In genomic region chr5:119458911-119459632, GRCh38 we compare ENCODE assay signal across 25 cellular contexts. TPM values are rescaled to one million over a fixed set of nuclear protein-coding genes. Genes with fewer than 3 reads are reported as not detected.
DNase-seq lines count a peak whose midpoint lies in the region; ATAC-seq and TF ChIP-seq lines count a peak whose summit lies in the region.
"Had no signal": no experiment of that assay in that cellular context is flagged by ENCODE, and none has a peak within 500 bp of the region (broad histone marks: within the 10 kb centered on the region; RNA-seq: fewer than 3 reads in every experiment).

No MANE protein-coding gene starts in this region.

- no peak overlapping the region for H3K4me3 ChIP-seq in GM23338
- 0 out of 2 replicates have a peak overlapping the region, but pooled peaks have one; percentile 21 for H3K4me3 ChIP-seq in HUES64 (ENCODE audit: low read length)
- H3K4me3 ChIP-seq: ascending aorta, lung, SJCRH30, skin epidermis, thoracic aorta had no signal

- DNase-seq in GM23338 (ENCODE audit: low spot score) (peak; percentile 75), WTC11 (ENCODE audit: low spot score) (no peak), iPS-NIHi7 (ENCODE audit: extremely low spot score) (peak; percentile 31), inferior parietal cortex (ENCODE audit: extremely low spot score) (no peak)
- no peak for DNase-seq in activated CD8-positive, alpha-beta memory T cell treated with anti-CD3 and anti-CD28 coated beads, Interleukin-2, amount 50 U/mL, for 4 hours
- DNase-seq: activated CD4-positive, alpha-beta T cell treated with anti-CD3 and anti-CD28 coated beads, Interleukin-2, amount 50 U/mL, for 1 hour; activated gamma-delta T cell treated with Interleukin-2 at 50 U/mL for 16 hours; CD4-positive, alpha-beta T cell; KG1; NCI-H1092; NCI-H1930; NCI-H226; NCI-H774; nucleus accumbens; SJCRH30; stimulated activated naive CD4-positive, alpha-beta T cell; T-helper 1 cell had no signal

- no peaks in the 10 kb centered on the region for H3K9me2 ChIP-seq in GM23338 (ENCODE audit: insufficient read depth)

- no peak for TF ChIP-seq CTCF in GM23338 (conservative IDR thresholded peaks at IDR 0.05; ENCODE audit: low read depth in 2 of 2)
- TF ChIP-seq CTCF in WTC11 (IDR thresholded peaks at IDR 0.05) = no peak

- H3K27me3 Mint-ChIP-seq in GM23338 (ENCODE audit: insufficient read depth, low read depth, poor library complexity) = no peaks in the 10 kb centered on the region
- H3K27me3 Mint-ChIP-seq in WTC11 (ENCODE audit: low read depth) = no peaks in the 10 kb centered on the region
- H3K27me3 Mint-ChIP-seq: CD4-positive, alpha-beta T cell; central memory CD8-positive, alpha-beta T cell had no signal

- H3K27ac ChIP-seq in GM23338 (ENCODE audit: low read depth) (peak overlapping the region; percentile 48), HUES64 (ENCODE audit: low read depth, low read length) (peak overlapping the region; percentile 90)
- H3K27ac ChIP-seq: ascending aorta, SJCRH30, thoracic aorta had no signal

- H3K9ac ChIP-seq in HUES64 (ENCODE audit: low read depth, low read length) = no peak overlapping the region

- H3K36me3 ChIP-seq in GM23338 (ENCODE audit: insufficient read depth) (no peaks in the 10 kb centered on the region), HUES64 (ENCODE audit: insufficient read depth, low read length) (peaks cover 21% of the 10 kb centered on the region)
- H3K36me3 ChIP-seq: ascending aorta, SJCRH30, thoracic aorta had no signal

- H3K27ac Mint-ChIP-seq in GM23338 = peak overlapping the region; percentile 23
- peak overlapping the region; percentile 89 for H3K27ac Mint-ChIP-seq in WTC11
- H3K27ac Mint-ChIP-seq: CD4-positive, alpha-beta T cell had no signal

- peak; percentile 92 for ATAC-seq in GM23338
- peak; percentile 91 for ATAC-seq in WTC11
- ATAC-seq in HG02610 (IDR thresholded peaks at IDR 0.05; ENCODE audit: unreplicated experiment) = no peak
- ATAC-seq: Panc1 had no signal

- H3F3A ChIP-seq in GM23338 (replicated peaks; ENCODE audit: low read depth) = 0 out of 2 replicates have a peak, but pooled peaks cover 5% of the 10 kb centered on the region

- H3K4me1 ChIP-seq in GM23338 (ENCODE audit: insufficient read depth) (peaks cover 57% of the 10 kb centered on the region), HUES64 (ENCODE audit: insufficient read depth, low read length) (peaks cover 47% of the 10 kb centered on the region)
- H3K4me1 ChIP-seq: SJCRH30 had no signal

- H3K4me2 ChIP-seq in GM23338 = peak overlapping the region; percentile 4; the same call in 1 of the 2 replicates

- H3K4me3 Mint-ChIP-seq in GM23338 (peak overlapping the region; percentile 11), WTC11 (peak overlapping the region; percentile 1)
- H3K4me3 Mint-ChIP-seq: CD4-positive, alpha-beta T cell; central memory CD8-positive, alpha-beta T cell had no signal

- peaks cover 87% of the 10 kb centered on the region for H3K79me2 ChIP-seq in GM23338 (replicated peaks; ENCODE audit: insufficient read depth)

- H3K4me1 Mint-ChIP-seq in GM23338 = peaks cover 60% of the 10 kb centered on the region
- H3K4me1 Mint-ChIP-seq in WTC11 = peaks cover 71% of the 10 kb centered on the region

- no peaks in the 10 kb centered on the region for H3K9me3 Mint-ChIP-seq in GM23338
- H3K9me3 Mint-ChIP-seq in WTC11 = no peaks in the 10 kb centered on the region
- H3K9me3 Mint-ChIP-seq: CD4-positive, alpha-beta T cell; central memory CD8-positive, alpha-beta T cell had no signal

- H3K27me3 ChIP-seq in GM23338 (ENCODE audit: insufficient read depth) (no peaks in the 10 kb centered on the region), HUES64 (ENCODE audit: insufficient read depth, low read length) (no peaks in the 10 kb centered on the region)
- H3K27me3 ChIP-seq: ascending aorta, SJCRH30 had no signal

- CTCF ChIA-PET in WTC11 (lab: Charles Lee) = interaction anchor here (0.7 to 2.4 kb wide), 4 partner anchors 11 to 291 kb away, joined by 3 to 6 read pairs (median 4); no protein-coding TSS in a partner anchor

- POLR2A ChIA-PET in WTC11 (lab: Charles Lee) = no interaction called here

- no peaks in the 10 kb centered on the region for H4K20me1 ChIP-seq in GM23338 (replicated peaks; ENCODE audit: insufficient read depth)

- no peaks in the 10 kb centered on the region for H3K9me3 ChIP-seq in HUES64 (ENCODE audit: insufficient read depth, low read depth, low read length)
- H3K9me3 ChIP-seq: ascending aorta, SJCRH30, thoracic aorta had no signal

- no peak overlapping the region for H2AFZ ChIP-seq in GM23338

- 46% methylated on average over 3 of the region's 4 CpGs for WGBS in HUES64

- H3K36me3 Mint-ChIP-seq in GM23338 (ENCODE audit: low read depth) (peaks cover 37% of the 10 kb centered on the region), WTC11 (peaks cover 15% of the 10 kb centered on the region)

TF ChIP-seq in GM23338, 12 proteins besides CTCF, POLR2A, EP300 and RAD21 (continues in another document):
- TF ChIP-seq JUNB (IDR thresholded peaks at IDR 0.05; ENCODE audit: unreplicated experiment) (no peak), NANOG (IDR thresholded peaks at IDR 0.05; ENCODE audit: borderline replicate concordance) (peak; percentile 96), ZNF331 (CRISPR knock-in tag; IDR thresholded peaks at IDR 0.05; ENCODE audit: low read depth) (no peak), POLR2AphosphoS5 (IDR thresholded peaks at IDR 0.05; ENCODE audit: low read depth) (no peak), ZNF114 (CRISPR knock-in tag; IDR thresholded peaks at IDR 0.05) (no peak)

TF ChIP-seq in WTC11, 78 proteins besides CTCF, POLR2A, EP300 and RAD21 (continues in another document):
- TF ChIP-seq ZNF423 (CRISPR knock-in tag; IDR thresholded peaks at IDR 0.05) = no peak
- TF ChIP-seq ZNF138 (CRISPR knock-in tag; conservative IDR thresholded peaks at IDR 0.05) = no peak
- TF ChIP-seq CREB1 (CRISPR knock-in tag; IDR thresholded peaks at IDR 0.05) = no peak
- no peak for TF ChIP-seq ZNF671 (CRISPR knock-in tag; IDR thresholded peaks at IDR 0.05)
- peak; percentile 95 for TF ChIP-seq ZNF121 (CRISPR knock-in tag; IDR thresholded peaks at IDR 0.05)
- no peak for TF ChIP-seq NR3C1 (CRISPR knock-in tag; conservative IDR thresholded peaks at IDR 0.05; ENCODE audit: low read depth)
- TF ChIP-seq E2F4 (CRISPR knock-in tag; IDR thresholded peaks at IDR 0.05; ENCODE audit: borderline replicate concordance, low read depth) = no peak
- no peak for TF ChIP-seq ZNF416 (CRISPR knock-in tag; IDR thresholded peaks at IDR 0.05)
- TF ChIP-seq, protein P1, sequence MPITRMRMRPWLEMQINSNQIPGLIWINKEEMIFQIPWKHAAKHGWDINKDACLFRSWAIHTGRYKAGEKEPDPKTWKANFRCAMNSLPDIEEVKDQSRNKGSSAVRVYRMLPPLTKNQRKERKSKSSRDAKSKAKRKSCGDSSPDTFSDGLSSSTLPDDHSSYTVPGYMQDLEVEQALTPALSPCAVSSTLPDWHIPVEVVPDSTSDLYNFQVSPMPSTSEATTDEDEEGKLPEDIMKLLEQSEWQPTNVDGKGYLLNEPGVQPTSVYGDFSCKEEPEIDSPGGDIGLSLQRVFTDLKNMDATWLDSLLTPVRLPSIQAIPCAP (CRISPR knock-in tag; IDR thresholded peaks at IDR 0.05) = no peak
- peak; percentile 53; the same call in 1 of the 2 replicates for TF ChIP-seq AFF4 (CRISPR knock-in tag; IDR thresholded peaks at IDR 0.05; ENCODE audit: borderline replicate concordance)
- no peak for TF ChIP-seq NR2C2 (CRISPR knock-in tag; IDR thresholded peaks at IDR 0.05)

RNA-seq across cellular contexts. Expression of gene HSD17B4, which starts 6.8 kb away (rescaled TPM):
- total RNA-seq in GM23338 (2014; rRNA removed; shearing (Covaris generic)) = 277 and 326 TPM in 2 replicates
- 328 and 332 TPM in 2 replicates for polyA plus RNA-seq in GM23338 (2016; fragmentation: Nextera tagmentation; extraction: Ambion mirVana)
- 195 TPM for polyA plus RNA-seq in HUES64 (2013, experiment 1 of 2)
- 212 TPM for polyA plus RNA-seq in HUES64 (2013, experiment 2 of 2)
- 362 to 409 TPM (median 407 TPM) in 3 replicates for total RNA-seq in WTC11 (2021)

Comparison
In these comparisons a context has a peak if more than half of its experiments do, and no peak if none do; other contexts are left out.
1. DNase-seq: peak in GM23338 (single experiment) and iPS-NIHi7 (single experiment); none in WTC11 (single experiment), activated CD8-positive, alpha-beta memory T cell treated with anti-CD3 and anti-CD28 coated beads, Interleukin-2, amount 50 U/mL, for 4 hours (single experiment) and inferior parietal cortex (single experiment).